ENCODE assay signal across 1 cellular context in genomic region chr12:118016424-118017264, GRCh38.
TF ChIP-seq lines count a peak whose summit lies in the region.

Gene RFC5 (plus strand): TSS chr12:118016703. CDS start chr12:118016828, 125 bp downstream.

TF ChIP-seq in K562, 482 proteins besides CTCF, POLR2A, EP300 and RAD21 (continued from another document and continues in another):
- TF ChIP-seq E2F6 (IDR thresholded peaks at IDR 0.05; ENCODE audit: borderline replicate concordance in 1 of 2, extremely low read depth in 1 of 2, insufficient read depth in 1 of 2, insufficient read length in 1 of 2, low read depth in 1 of 2, low read length in 1 of 2, poor library complexity in 1 of 2, severe bottlenecking in 1 of 2): peak; percentile 90 to 94
- peak; percentile 97 for TF ChIP-seq E2F3 (CRISPR knock-in tag; IDR thresholded peaks at IDR 0.05)
- no peak for TF ChIP-seq MEF2D (tag; conservative IDR thresholded peaks at IDR 0.05; ENCODE audit: low read depth)
- TF ChIP-seq NFXL1 (CRISPR knock-in tag; IDR thresholded peaks at IDR 0.05): no peak
- no peak for TF ChIP-seq PRPF4 (IDR thresholded peaks at IDR 0.05; ENCODE audit: insufficient read depth, low read depth, low read length, poor library complexity, severe bottlenecking)
- peak; percentile 45; the same call in 1 of the 2 replicates for TF ChIP-seq SREBF1 (IDR thresholded peaks at IDR 0.05; ENCODE audit: borderline replicate concordance, low read depth, low read length)
- peak; percentile 100 for TF ChIP-seq POLR2G (IDR thresholded peaks at IDR 0.05; ENCODE audit: low read depth, low read length)
- TF ChIP-seq RBBP5 (IDR thresholded peaks at IDR 0.05; ENCODE audit: borderline replicate concordance, insufficient read depth, low read length, poor library complexity, severe bottlenecking): peak; percentile 92
- no peak for TF ChIP-seq CAMTA2 (CRISPR knock-in tag; conservative IDR thresholded peaks at IDR 0.05)
- TF ChIP-seq FOXJ2 (tag; IDR thresholded peaks at IDR 0.05): no peak
- TF ChIP-seq SFPQ (IDR thresholded peaks at IDR 0.05; ENCODE audit: low read depth, low read length): no peak
- TF ChIP-seq SNIP1 (IDR thresholded peaks at IDR 0.05; ENCODE audit: low read depth): no peak
- TF ChIP-seq ATF1 (CRISPR knock-in tag; IDR thresholded peaks at IDR 0.05): peak; percentile 54
- TF ChIP-seq ATF1 (tag; IDR thresholded peaks at IDR 0.05): peak; percentile 79
- TF ChIP-seq MAX (CRISPR knock-in tag; IDR thresholded peaks at IDR 0.05): peak; percentile 71
- TF ChIP-seq RB1 (IDR thresholded peaks at IDR 0.05; ENCODE audit: low read depth): peak; percentile 99
- TF ChIP-seq MBD2 (IDR thresholded peaks at IDR 0.05; ENCODE audit: borderline replicate concordance, low read depth): peak; percentile 50; the same call in 1 of the 2 replicates
- TF ChIP-seq ZNF140 (CRISPR knock-in tag; IDR thresholded peaks at IDR 0.05): no peak
- TF ChIP-seq MAFF (IDR thresholded peaks at IDR 0.05; ENCODE audit: low read length): peak; percentile 74; the same call in 1 of the 2 replicates
- no peak for TF ChIP-seq BCOR (IDR thresholded peaks at IDR 0.05)
- TF ChIP-seq ATF7 (IDR thresholded peaks at IDR 0.05): peak; percentile 33; the same call in 1 of the 2 replicates
- no peak for TF ChIP-seq DDX20 (tag; IDR thresholded peaks at IDR 0.05; ENCODE audit: low read depth)
- TF ChIP-seq JUND (IDR thresholded peaks at IDR 0.05; ENCODE audit: borderline replicate concordance, low read depth, low read length): peak; percentile 27; the same call in 1 of the 2 replicates
- no peak; the same call in 2 of the 3 replicates for TF ChIP-seq JUND (tag; IDR thresholded peaks at IDR 0.05; ENCODE audit: borderline replicate concordance, low read depth, low read length)
- TF ChIP-seq CGGBP1 (CRISPR knock-in tag; IDR thresholded peaks at IDR 0.05): no peak
- no peak for TF ChIP-seq RERE (CRISPR knock-in tag; IDR thresholded peaks at IDR 0.05; ENCODE audit: borderline replicate concordance)
- TF ChIP-seq ZNF644 (tag; IDR thresholded peaks at IDR 0.05; ENCODE audit: low read depth): no peak
- no peak for TF ChIP-seq THAP12 (CRISPR knock-in tag; IDR thresholded peaks at IDR 0.05)
- TF ChIP-seq KAT7 (CRISPR knock-in tag; IDR thresholded peaks at IDR 0.05; ENCODE audit: borderline replicate concordance): peak; percentile 51; the same call in 1 of the 2 replicates
- no peak for TF ChIP-seq PHF21A (IDR thresholded peaks at IDR 0.05; ENCODE audit: borderline replicate concordance, low read depth)
- peak; percentile 94 for TF ChIP-seq ARID4B (CRISPR knock-in tag; IDR thresholded peaks at IDR 0.05)
- TF ChIP-seq HCFC1 (IDR thresholded peaks at IDR 0.05; ENCODE audit: low read depth, low read length): peak; percentile 62
- no peak for TF ChIP-seq ZBTB49 (CRISPR knock-in tag; IDR thresholded peaks at IDR 0.05; ENCODE audit: borderline replicate concordance)
- TF ChIP-seq NCOA6 (IDR thresholded peaks at IDR 0.05): no peak
- no peak for TF ChIP-seq HES1 (IDR thresholded peaks at IDR 0.05; ENCODE audit: low read depth)
- TF ChIP-seq PHF20 (IDR thresholded peaks at IDR 0.05; ENCODE audit: partially characterized antibody): peak; percentile 79
- TF ChIP-seq NFYB (IDR thresholded peaks at IDR 0.05; ENCODE audit: extremely low read depth, insufficient read length): no peak
- TF ChIP-seq GMEB1 (CRISPR knock-in tag; IDR thresholded peaks at IDR 0.05): no peak
- no peak for TF ChIP-seq ZNF347 (CRISPR knock-in tag; IDR thresholded peaks at IDR 0.05; ENCODE audit: low read depth)
- TF ChIP-seq SOX6 (IDR thresholded peaks at IDR 0.05): no peak
- no peak for TF ChIP-seq ZBTB1 (CRISPR knock-in tag; IDR thresholded peaks at IDR 0.05; ENCODE audit: borderline replicate concordance, low read depth)
